ENCODE assay signal across 17 cellular contexts in genomic region chr2:132725134-132725533, GRCh38.
"Had no signal": no experiment of that assay in that cellular context is flagged by ENCODE, and none has a peak within 500 bp of the region (broad histone marks: within the 10 kb centered on the region; RNA-seq: fewer than 3 reads in every experiment).

No MANE protein-coding gene starts in this region.

- DNase-seq: effector CD8-positive, alpha-beta T cell; endodermal cell; foreskin keratinocyte; heart left ventricle; kidney; natural killer cell; stimulated activated CD4-positive, alpha-beta T cell treated with anti-CD3 and anti-CD28 coated beads, Interleukin-12 subunit alpha, Interleukin-12 subunit beta, amount 100 ng/mL, for 4 hours; stimulated activated CD4-positive, alpha-beta T cell treated with anti-CD3 and anti-CD28 coated beads, Interleukin-1b, Interleukin-23, amount 100 ng/mL, for 48 hours; stimulated activated CD4-positive, alpha-beta T cell treated with anti-CD3 and anti-CD28 coated beads, Interleukin-4, amount 100 ng/mL, for 1 hour; stimulated activated CD8-positive, alpha-beta memory T cell treated with anti-CD3 and anti-CD28 coated beads, Interleukin-4, amount 100 ng/mL, for 48 hours; stimulated activated naive CD4-positive, alpha-beta T cell; stimulated activated naive CD8-positive, alpha-beta T cell treated with anti-CD3 and anti-CD28 coated beads, Interleukin-15, amount 100 ng/mL, for 72 hours; transverse colon had no signal

- ATAC-seq: esophagus mucosa; foreskin keratinocyte; gastroesophageal sphincter; heart left ventricle; left lobe of liver; natural killer cell; sciatic nerve; stimulated activated naive CD8-positive, alpha-beta T cell treated with anti-CD3 and anti-CD28 coated beads, Interleukin-15, amount 100 ng/mL, for 72 hours had no signal
